ENCODE assay signal across 36 cellular contexts in the genomic region with DNA sequence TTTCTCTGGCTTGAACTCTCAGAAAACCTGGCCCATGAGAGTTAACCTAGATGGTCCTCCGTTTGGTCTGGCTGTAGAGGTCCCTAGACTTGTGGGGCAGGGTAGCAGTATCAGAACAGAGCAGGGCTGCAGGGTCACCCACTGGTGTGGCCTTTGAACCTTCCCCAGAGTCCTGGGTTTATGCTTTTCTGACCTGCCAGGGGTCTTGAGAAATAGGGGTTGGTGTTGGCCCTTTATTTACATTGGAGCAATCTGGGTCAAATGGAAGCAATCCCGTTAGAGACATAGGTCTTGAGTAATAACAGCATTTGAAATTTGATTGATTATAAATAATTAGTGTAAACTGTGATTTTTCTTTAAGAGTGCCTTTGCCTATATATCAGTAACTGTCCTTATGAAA. TPM values are rescaled to one million over a fixed set of nuclear protein-coding genes. Genes with fewer than 3 reads are reported as not detected.
"Had no signal": no experiment of that assay in that cellular context is flagged by ENCODE, and none has a peak within 500 bp of the region (broad histone marks: within the 10 kb centered on the region; RNA-seq: fewer than 3 reads in every experiment).

No MANE protein-coding gene starts in this region.

- H3K9me3 ChIP-seq: MG63 had no signal

- H3K36me3 ChIP-seq: MG63 had no signal

- H3K27me3 ChIP-seq: MG63 had no signal

- DNase-seq: Karpas-422, Kasumi-1, MG63, MM.1S, MV-4-11, NCI-H1048, NCI-H1092, NCI-H1092 treated with DMSO at 0.1 percent for 48 hours, NCI-H1105, NCI-H1105 treated with DMSO at 0.1 percent for 48 hours, NCI-H1417, NCI-H1417 treated with DMSO at 0.1 percent for 48 hours, NCI-H1436, NCI-H1436 treated with DMSO at 0.1 percent for 48 hours, NCI-H146, NCI-H1694, NCI-H1694 treated with DMSO at 0.1 percent for 48 hours, NCI-H187, NCI-H187 treated with DMSO at 0.1 percent for 48 hours, NCI-H1930, NCI-H2029, NCI-H2029 treated with DMSO at 0.1 percent for 48 hours, NCI-H2081, NCI-H2081 treated with DMSO at 0.1 percent for 48 hours, NCI-H2107, NCI-H2171, NCI-H2171 treated with DMSO at 0.1 percent for 48 hours, NCI-H2227 treated with DMSO at 0.1 percent for 48 hours, NCI-H226, NCI-H345, NCI-H446, NCI-H446 treated with DMSO at 0.1 percent for 48 hours, NCI-H510A, NCI-H510A treated with DMSO at 0.1 percent for 48 hours, NCI-H524 had no signal

- H3K4me3 ChIP-seq: MG63 had no signal

RNA-seq across cellular contexts. Expression of a gene that starts 23.8 kb away (rescaled TPM):
- total RNA-seq: LHCN-M2 had no signal
